ENCODE assay signal across 7 cellular contexts in genomic region chr10:128326251-128326650, GRCh38.
"Had no signal": no experiment of that assay in that cellular context is flagged by ENCODE, and none has a peak within 500 bp of the region (broad histone marks: within the 10 kb centered on the region; RNA-seq: fewer than 3 reads in every experiment).

No MANE protein-coding gene starts in this region.

- H3K4me1 ChIP-seq: HAP-1 had no signal

- H3K36me3 ChIP-seq: HAP-1 had no signal

- H3K4me3 ChIP-seq: HAP-1 had no signal

- H3K9me3 ChIP-seq: HAP-1 had no signal

- H3K27ac ChIP-seq: HL-60 had no signal

- DNase-seq: GOT3, H7, HFFc6 had no signal

- ATAC-seq: HCT116, HepG2 had no signal
